8 cellular contexts compared by ENCODE assay signal in genomic region chr6:55445648-55446204, GRCh38.
A peak's percentile ranks its signal among the peaks of the same experiment; 100 is the strongest.
DNase-seq lines count a peak whose midpoint lies in the region; ATAC-seq and TF ChIP-seq lines count a peak whose summit lies in the region.

No MANE protein-coding gene starts in this region.

- H3K27ac ChIP-seq in dorsolateral prefrontal cortex (no peak overlapping the region), ovary (no peak overlapping the region)

- H3K4me3 ChIP-seq in dorsolateral prefrontal cortex, result no peak overlapping the region
- H3K4me3 ChIP-seq in ovary, result no peak overlapping the region

- intact Hi-C loops in dorsolateral prefrontal cortex (cut with DNase I) (loop anchor here (10.0 kb wide), 2 partner anchors 509 to 849 kb away; no protein-coding TSS in a partner anchor), ovary (cut with DNase I) (no loop called here)

- H3K4me1 ChIP-seq in ovary (ENCODE audit: insufficient read depth), result no peaks in the 10 kb centered on the region

- ATAC-seq in GM21825 (IDR thresholded peaks at IDR 0.05; ENCODE audit: unreplicated experiment), result no peak

- no peaks in the 10 kb centered on the region for H3K27me3 ChIP-seq in dorsolateral prefrontal cortex
- no peaks in the 10 kb centered on the region for H3K27me3 ChIP-seq in ovary

- 0% methylated on average over 1 of the region's 1 CpG for WGBS in ovary, 3 donors

- TF ChIP-seq EP300 in ovary (IDR thresholded peaks at IDR 0.05), result no peak

- no peak for TF ChIP-seq POLR2A in ovary (IDR thresholded peaks at IDR 0.05)

- no peaks in the 10 kb centered on the region for H3K36me3 ChIP-seq in ovary

- TF ChIP-seq CTCF in dorsolateral prefrontal cortex (IDR thresholded peaks at IDR 0.05 in 54 of 56, conservative IDR thresholded peaks at IDR 0.05 in 2 of 56; ENCODE audit: low read depth in 1 of 56, partially characterized antibody in 56 of 56) (peak; percentile 46 to 85 (median 68)), ovary (IDR thresholded peaks at IDR 0.05) (peak in 2 of 3 donors; percentile 32 to 43)

- DNase-seq in SIG-M5 treated with dmso at 0.1 percent for 504 hours (lab: John Stamatoyannopoulos, UW; ENCODE audit: unreplicated experiment), result peak; percentile 13
- DNase-seq in SIG-M5 (lab: John Stamatoyannopoulos, UW), result no peak
- DNase-seq in NCI-H446 treated with DMSO at 0.1 percent for 48 hours (lab: John Stamatoyannopoulos, UW), result peak; percentile 29
- DNase-seq in dorsolateral prefrontal cortex, result no peak
- DNase-seq in ovary, result no peak
- no peak for DNase-seq in NK-92 treated with Interleukin-12 subunit alpha and Interleukin-12 subunit beta, amount 100 ng/mL, for 24 hours (lab: John Stamatoyannopoulos, UW)
- no peak for DNase-seq in stimulated activated CD4-positive, alpha-beta T cell treated with anti-CD3 and anti-CD28 coated beads, Interleukin-1b, Interleukin-23, amount 100 ng/mL, for 48 hours

- no peaks in the 10 kb centered on the region for H3K9me3 ChIP-seq in ovary

Comparison
In these comparisons a context has a peak if more than half of its experiments do, and no peak if none do; other contexts are left out.
1. DNase-seq: peak in SIG-M5 treated with dmso at 0.1 percent for 504 hours (single experiment) and NCI-H446 treated with DMSO at 0.1 percent for 48 hours (single experiment); none in SIG-M5 (single experiment), dorsolateral prefrontal cortex (0 of 10), ovary (0 of 5), NK-92 treated with Interleukin-12 subunit alpha and Interleukin-12 subunit beta, amount 100 ng/mL, for 24 hours (single experiment) and stimulated activated CD4-positive, alpha-beta T cell treated with anti-CD3 and anti-CD28 coated beads, Interleukin-1b, Interleukin-23, amount 100 ng/mL, for 48 hours (single experiment).
2. intact Hi-C loops: an anchor here in dorsolateral prefrontal cortex (10.0 kb wide); none called in ovary.